In the genomic region with DNA sequence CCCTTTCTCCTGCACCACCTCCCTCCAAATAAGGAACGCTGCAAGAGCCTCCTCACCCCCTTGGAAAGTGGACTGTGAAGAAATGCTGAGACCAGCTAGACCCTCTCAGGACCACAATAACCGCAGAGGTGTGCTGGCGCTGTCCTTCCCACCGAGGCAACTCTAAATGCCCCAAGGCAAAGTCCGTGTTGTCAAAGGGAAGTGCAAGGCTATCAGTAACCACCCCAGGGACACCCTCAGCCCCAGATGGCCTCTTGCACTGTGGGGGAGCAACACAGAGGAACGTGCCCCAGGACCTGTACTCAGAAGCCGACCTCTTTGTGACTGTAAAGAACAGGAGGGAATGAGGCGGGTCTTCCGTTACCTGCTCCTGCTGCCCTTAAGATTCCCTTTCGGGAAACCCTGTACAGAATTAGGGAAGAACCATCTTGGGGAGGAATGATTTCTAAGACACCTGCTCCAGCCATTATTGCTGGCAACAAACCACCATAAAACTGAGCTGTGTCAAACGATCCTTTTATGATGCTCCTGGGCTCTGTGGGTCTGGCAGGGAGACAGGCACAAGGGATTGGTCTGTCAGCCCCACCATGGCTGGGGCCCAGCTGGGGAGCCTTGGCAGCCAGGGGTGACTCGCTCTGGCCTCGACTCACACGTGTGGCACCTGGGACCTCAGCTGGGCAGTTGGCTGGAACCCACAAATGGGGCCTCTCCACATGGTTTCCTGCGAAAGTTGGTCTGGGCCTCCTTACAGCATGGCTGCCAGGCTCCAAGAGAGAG, we compare ENCODE assay signal across 23 cellular contexts. TPM values are rescaled to one million over a fixed set of nuclear protein-coding genes. Genes with fewer than 3 reads are reported as not detected.
"Had no signal": no experiment of that assay in that cellular context is flagged by ENCODE, and none has a peak within 500 bp of the region (broad histone marks: within the 10 kb centered on the region; RNA-seq: fewer than 3 reads in every experiment).

No MANE protein-coding gene starts in this region.

- H3K36me3 Mint-ChIP-seq: activated CD4-positive, alpha-beta memory T cell treated with anti-CD3 and anti-CD28 coated beads for 36 hours; activated naive CD4-positive, alpha-beta T cell treated with anti-CD3 and anti-CD28 coated beads, Interleukin-2, amount 10 ng/mL, durations not matched to agents 7 days and 5 days; type B pancreatic cell had no signal

- H3K36me3 ChIP-seq: esophagus muscularis mucosa, gastrocnemius medialis, heart right ventricle, lower lobe of right lung, neural progenitor cell, sigmoid colon, vagina had no signal

- ATAC-seq: activated naive CD8-positive, alpha-beta T cell treated with anti-CD3 and anti-CD28 coated beads, Interleukin-2, amount 50 U/mL, for 24 hours; activated T-cell treated with anti-CD3 and anti-CD28 coated beads, Interleukin-2, amount 50 U/mL, for 72 hours; gastrocnemius medialis; heart right ventricle; left lobe of liver; lower lobe of right lung; naive thymus-derived CD4-positive, alpha-beta T cell; stimulated activated naive B cell treated with anti-CD40 and anti-IgM and Interleukin-4, amounts not matched to agents 10 μg/mL and 1 μg/mL and 100 μg/mL, for 72 hours had no signal

- H3K4me3 Mint-ChIP-seq: activated CD4-positive, alpha-beta memory T cell treated with anti-CD3 and anti-CD28 coated beads for 36 hours; activated naive CD4-positive, alpha-beta T cell treated with anti-CD3 and anti-CD28 coated beads, Interleukin-2, amount 10 ng/mL, durations not matched to agents 7 days and 5 days; activated naive CD8-positive, alpha-beta T cell treated with anti-CD3 and anti-CD28 coated beads, Interleukin-2, amount 50 U/mL, for 24 hours; activated T-cell treated with anti-CD3 and anti-CD28 coated beads, Interleukin-2, amount 50 U/mL, for 72 hours; naive thymus-derived CD4-positive, alpha-beta T cell; neural progenitor cell; stimulated activated naive B cell treated with anti-CD40 and anti-IgM and Interleukin-4, amounts not matched to agents 10 μg/mL and 1 μg/mL and 100 μg/mL, for 72 hours; type B pancreatic cell had no signal

- H3K4me2 ChIP-seq: neural progenitor cell had no signal

- DNase-seq: activated CD4-positive, alpha-beta memory T cell treated with anti-CD3 and anti-CD28 coated beads for 36 hours; activated CD4-positive, alpha-beta T cell treated with anti-CD3 and anti-CD28 coated beads for 48 hours; activated effector memory CD4-positive, alpha-beta T cell treated with Interleukin-2 at 50 U/mL for 16 hours; activated naive CD4-positive, alpha-beta T cell treated with anti-CD3 and anti-CD28 coated beads, Interleukin-2, amount 10 ng/mL, durations not matched to agents 7 days and 5 days; activated naive CD8-positive, alpha-beta T cell treated with anti-CD3 and anti-CD28 coated beads, Interleukin-2, amount 50 U/mL, for 24 hours; activated T-cell treated with anti-CD3 and anti-CD28 coated beads, Interleukin-2, amount 50 U/mL, for 72 hours; cerebellar nuclear complex; gastrocnemius medialis; heart right ventricle; lower lobe of right lung; mesendoderm; naive thymus-derived CD4-positive, alpha-beta T cell; sigmoid colon; stimulated activated CD4-positive, alpha-beta T cell treated with anti-CD3 and anti-CD28 coated beads, Interleukin-2, amount 100 ng/mL, for 48 hours; stimulated activated CD8-positive, alpha-beta memory T cell treated with anti-CD3 and anti-CD28 coated beads, Interleukin-4, amount 100 ng/mL, for 48 hours; stimulated activated naive B cell treated with anti-CD40 and anti-IgM and Interleukin-4, amounts not matched to agents 10 μg/mL and 1 μg/mL and 100 μg/mL, for 72 hours; testis had no signal

- H2AFZ ChIP-seq: neural progenitor cell had no signal

- H3K27ac Mint-ChIP-seq: activated CD4-positive, alpha-beta memory T cell treated with anti-CD3 and anti-CD28 coated beads for 36 hours; activated naive CD4-positive, alpha-beta T cell treated with anti-CD3 and anti-CD28 coated beads, Interleukin-2, amount 10 ng/mL, durations not matched to agents 7 days and 5 days; activated naive CD8-positive, alpha-beta T cell treated with anti-CD3 and anti-CD28 coated beads, Interleukin-2, amount 50 U/mL, for 24 hours; activated T-cell treated with anti-CD3 and anti-CD28 coated beads, Interleukin-2, amount 50 U/mL, for 72 hours; naive thymus-derived CD4-positive, alpha-beta T cell; neural progenitor cell; stimulated activated naive B cell treated with anti-CD40 and anti-IgM and Interleukin-4, amounts not matched to agents 10 μg/mL and 1 μg/mL and 100 μg/mL, for 72 hours; type B pancreatic cell had no signal

- H3K9ac ChIP-seq: neural progenitor cell had no signal

- H3K27me3 ChIP-seq: gastrocnemius medialis, heart right ventricle, testis, vagina had no signal

- H3K9me3 ChIP-seq: esophagus muscularis mucosa, gastrocnemius medialis, heart right ventricle, lower lobe of right lung, sigmoid colon, testis, vagina had no signal

- H3K4me3 ChIP-seq: coronary artery, esophagus muscularis mucosa, gastrocnemius medialis, heart right ventricle, lower lobe of right lung, neural progenitor cell, sigmoid colon, testis, vagina had no signal

- H3K4me1 ChIP-seq: esophagus muscularis mucosa, gastrocnemius medialis, heart right ventricle, lower lobe of right lung, sigmoid colon, testis, vagina had no signal

- H3K4me1 Mint-ChIP-seq: activated naive CD4-positive, alpha-beta T cell treated with anti-CD3 and anti-CD28 coated beads, Interleukin-2, amount 10 ng/mL, durations not matched to agents 7 days and 5 days; activated naive CD8-positive, alpha-beta T cell treated with anti-CD3 and anti-CD28 coated beads, Interleukin-2, amount 50 U/mL, for 24 hours; stimulated activated naive B cell treated with anti-CD40 and anti-IgM and Interleukin-4, amounts not matched to agents 10 μg/mL and 1 μg/mL and 100 μg/mL, for 72 hours had no signal

- H3K27ac ChIP-seq: coronary artery, esophagus muscularis mucosa, gastrocnemius medialis, heart right ventricle, lower lobe of right lung, neural progenitor cell, sigmoid colon, testis, vagina had no signal

RNA-seq across cellular contexts. Expression of a gene that starts 34.0 kb away (rescaled TPM):
- polyA plus RNA-seq: naive thymus-derived CD4-positive, alpha-beta T cell had no signal
